ENCODE assay signal across 11 cellular contexts in the genomic region with DNA sequence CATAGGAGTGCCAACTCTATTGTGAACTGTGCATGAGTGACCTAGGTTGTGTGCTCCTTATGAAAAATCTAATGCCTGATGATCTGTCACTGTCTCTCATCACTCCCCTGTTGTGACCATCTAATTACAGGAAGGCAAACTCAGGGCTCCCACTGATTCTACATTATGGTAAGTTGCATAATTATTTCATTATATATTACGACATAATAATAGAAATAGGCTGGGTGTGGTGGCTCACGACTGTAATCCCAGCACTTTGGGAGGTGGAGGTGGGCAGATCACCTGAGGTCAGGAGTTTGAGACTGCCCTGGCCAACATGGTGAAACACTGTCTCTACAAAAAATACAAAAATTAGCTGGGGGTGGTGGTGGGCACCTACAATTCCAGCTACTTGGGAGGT. TPM values are rescaled to one million over a fixed set of nuclear protein-coding genes. Genes with fewer than 3 reads are reported as not detected.
"Had no signal": no experiment of that assay in that cellular context is flagged by ENCODE, and none has a peak within 500 bp of the region (broad histone marks: within the 10 kb centered on the region; RNA-seq: fewer than 3 reads in every experiment).

No MANE protein-coding gene starts in this region.

RNA-seq across cellular contexts. Expression of a gene that starts 14.0 kb away (rescaled TPM):
- total RNA-seq: activated B cell treated with CpG ODN at 0.5 μM for 24 hours; activated CD4-positive, alpha-beta T cell treated with anti-CD3 and anti-CD28 coated beads for 36 hours; activated CD4-positive, alpha-beta T cell treated with anti-CD3 and anti-CD28 coated beads, Interleukin-2, amount 10 ng/mL, durations not matched to agents 24 days and 14 days; activated CD4-positive, alpha-beta T cell treated with anti-CD3 and anti-CD28 coated beads, Interleukin-2, amount 10 ng/mL, durations not matched to agents 7 days and 5 days; activated CD8-positive, alpha-beta memory T cell treated with anti-CD3 and anti-CD28 coated beads, Interleukin-2, amount 10 ng/mL, durations not matched to agents 7 days and 5 days; activated CD8-positive, alpha-beta T cell treated with anti-CD3 and anti-CD28 coated beads for 36 hours; activated CD8-positive, alpha-beta T cell treated with anti-CD3 and anti-CD28 coated beads, Interleukin-2, amount 10 ng/mL, durations not matched to agents 7 days and 5 days; T-helper 1 cell treated with Interleukin-12 subunit alpha and Interleukin-12 subunit beta and Interleukin-4 antibody, amounts not matched to agents 30 ng/mL and 1 ng/mL, for 36 hours; T-helper 17 cell; T-helper 2 cell treated with Interferon-gamma antibody and Interleukin-4, amounts not matched to agents 100 ng/mL and 5 ng/mL, for 36 hours had no signal

RNA-seq across cellular contexts. Expression of a gene that starts 34.0 kb away (rescaled TPM):
- total RNA-seq: activated B cell treated with CpG ODN at 0.5 μM for 24 hours; activated CD4-positive, alpha-beta T cell treated with anti-CD3 and anti-CD28 coated beads, Interleukin-2, amount 10 ng/mL, durations not matched to agents 7 days and 5 days; activated CD8-positive, alpha-beta T cell treated with anti-CD3 and anti-CD28 coated beads, Interleukin-2, amount 10 ng/mL, durations not matched to agents 7 days and 5 days; T-helper 1 cell treated with Interleukin-12 subunit alpha and Interleukin-12 subunit beta and Interleukin-4 antibody, amounts not matched to agents 30 ng/mL and 1 ng/mL, for 36 hours had no signal

RNA-seq across cellular contexts. Expression of a gene that starts 39.7 kb away (rescaled TPM):
- total RNA-seq: activated CD4-positive, alpha-beta memory T cell treated with anti-CD3 and anti-CD28 coated beads for 36 hours; activated CD4-positive, alpha-beta T cell treated with anti-CD3 and anti-CD28 coated beads, Interleukin-2, amount 10 ng/mL, durations not matched to agents 24 days and 14 days; activated CD4-positive, alpha-beta T cell treated with anti-CD3 and anti-CD28 coated beads, Interleukin-2, amount 10 ng/mL, durations not matched to agents 7 days and 5 days; activated CD8-positive, alpha-beta T cell treated with anti-CD3 and anti-CD28 coated beads, Interleukin-2, amount 10 ng/mL, durations not matched to agents 7 days and 5 days had no signal
